21 cellular contexts compared by ENCODE assay signal in genomic region chr11:111655924-111656323, GRCh38.
"Had no signal": no experiment of that assay in that cellular context is flagged by ENCODE, and none has a peak within 500 bp of the region (broad histone marks: within the 10 kb centered on the region; RNA-seq: fewer than 3 reads in every experiment).

No MANE protein-coding gene starts in this region.

- H3K27ac Mint-ChIP-seq: natural killer cell; stimulated activated effector memory CD8-positive, alpha-beta T cell treated with anti-CD3 and anti-CD28 coated beads, Interleukin-12 subunit alpha, Interleukin-12 subunit beta, amount 100 ng/mL, for 72 hours had no signal

- H3K4me1 Mint-ChIP-seq: natural killer cell; stimulated activated effector memory CD8-positive, alpha-beta T cell treated with anti-CD3 and anti-CD28 coated beads, Interleukin-12 subunit alpha, Interleukin-12 subunit beta, amount 100 ng/mL, for 72 hours had no signal

- H3K9me3 Mint-ChIP-seq: natural killer cell; stimulated activated effector memory CD8-positive, alpha-beta T cell treated with anti-CD3 and anti-CD28 coated beads, Interleukin-12 subunit alpha, Interleukin-12 subunit beta, amount 100 ng/mL, for 72 hours had no signal

- H3K36me3 ChIP-seq: pancreas had no signal

- H3K27me3 ChIP-seq: pancreas, stomach, testis, tibial artery, upper lobe of left lung had no signal

- ATAC-seq: natural killer cell; pancreas; sciatic nerve; stimulated activated effector memory CD8-positive, alpha-beta T cell treated with anti-CD3 and anti-CD28 coated beads, Interleukin-12 subunit alpha, Interleukin-12 subunit beta, amount 100 ng/mL, for 72 hours had no signal

- H3K4me1 ChIP-seq: lower lobe of right lung, pancreas, testis, tibial artery had no signal

- DNase-seq: cerebellar nuclear complex; cortex of kidney; effector CD4-positive, alpha-beta T cell; kidney; left ventricle myocardium inferior; lower lobe of right lung; natural killer cell; occipital lobe; pancreas; stimulated activated CD4-positive, alpha-beta T cell treated with anti-CD3 and anti-CD28 coated beads, Interleukin-2, amount 100 ng/mL, for 24 hours; stimulated activated CD4-positive, alpha-beta T cell treated with anti-CD3 and anti-CD28 coated beads, Interleukin-4, amount 100 ng/mL, for 24 hours; stimulated activated naive CD4-positive, alpha-beta T cell treated with Interleukin-2 at 50 U/mL for 16 hours; stomach; substantia nigra; testis; tibial artery; upper lobe of left lung had no signal

- H3K4me3 Mint-ChIP-seq: natural killer cell; stimulated activated effector memory CD8-positive, alpha-beta T cell treated with anti-CD3 and anti-CD28 coated beads, Interleukin-12 subunit alpha, Interleukin-12 subunit beta, amount 100 ng/mL, for 72 hours had no signal

- H3K9me3 ChIP-seq: left ventricle myocardium inferior, lower lobe of right lung, pancreas, stomach, testis, tibial artery, upper lobe of left lung had no signal

- FAIRE-seq: frontal cortex, kidney, pancreas, urothelium cell line had no signal

- H3K36me3 Mint-ChIP-seq: natural killer cell; stimulated activated effector memory CD8-positive, alpha-beta T cell treated with anti-CD3 and anti-CD28 coated beads, Interleukin-12 subunit alpha, Interleukin-12 subunit beta, amount 100 ng/mL, for 72 hours had no signal

- H3K27ac ChIP-seq: left ventricle myocardium inferior, lower lobe of right lung, pancreas, stomach, testis, tibial artery, upper lobe of left lung had no signal

- H3K4me3 ChIP-seq: left ventricle myocardium inferior, lower lobe of right lung, pancreas, stomach, testis, tibial artery, upper lobe of left lung had no signal
